ENCODE assay signal across 8 cellular contexts in the genomic region with DNA sequence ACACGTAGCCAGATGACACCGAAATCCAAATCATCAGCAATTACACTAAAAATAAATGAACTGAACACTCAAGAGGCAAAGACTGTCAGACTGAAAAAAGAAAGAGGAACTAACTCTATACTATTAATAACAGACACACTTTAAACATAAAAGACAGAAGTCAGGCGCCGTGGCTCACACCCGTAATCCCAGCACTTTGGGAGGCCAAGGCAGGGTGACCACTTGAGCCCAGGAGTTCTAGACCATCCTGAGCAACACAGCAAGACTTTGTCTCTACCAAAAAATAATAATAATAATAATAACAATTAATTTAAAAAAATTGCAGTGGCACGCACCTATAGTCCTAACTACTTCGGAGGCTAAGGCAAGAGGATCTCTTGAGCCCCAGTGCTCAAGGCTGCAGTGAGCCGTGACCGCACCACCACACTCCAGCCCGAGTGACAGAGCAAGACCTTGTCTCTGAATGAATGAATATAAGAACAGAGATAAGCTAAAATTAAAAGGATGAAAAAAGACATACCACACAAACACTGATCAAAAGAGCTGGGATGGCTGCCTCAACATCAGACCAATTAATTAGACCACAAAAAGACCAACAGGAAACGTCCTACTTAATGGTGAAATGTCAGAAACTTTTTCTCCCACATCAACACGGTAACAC.
DNase-seq lines count a peak whose midpoint lies in the region; ATAC-seq and TF ChIP-seq lines count a peak whose summit lies in the region.

No MANE protein-coding gene starts in this region.

- ATAC-seq in GM21367 (IDR thresholded peaks at IDR 0.05; ENCODE audit: unreplicated experiment) (peak; percentile 52), HG03469 (IDR thresholded peaks at IDR 0.05; ENCODE audit: unreplicated experiment) (peak; percentile 36)

- no peak for TF ChIP-seq CTCF in GM10266 (IDR thresholded peaks at IDR 0.05; ENCODE audit: control insufficient read depth, insufficient read depth, low read depth, missing control alignments)

- H3K27ac ChIP-seq in caudate nucleus (ENCODE audit: low read depth, low read length) = peak overlapping the region; percentile 52

- DNase-seq in GM10266 (ENCODE audit: extremely low spot score) = peak; percentile 86
- DNase-seq in caudate nucleus (lab: John Stamatoyannopoulos, UW) = no peak
- no peak for DNase-seq in NCI-H2029 treated with DMSO at 0.1 percent for 48 hours (lab: John Stamatoyannopoulos, UW)
- no peak for DNase-seq in NCI-H69 (lab: John Stamatoyannopoulos, UW)
- DNase-seq in activated CD4-positive, alpha-beta T cell treated with anti-CD3 and anti-CD28 coated beads for 48 hours = no peak
- DNase-seq in DMS53 treated with DMSO at 0.1 percent for 48 hours (lab: John Stamatoyannopoulos, UW; ENCODE audit: unreplicated experiment) = no peak
